In genomic region chr4:167144605-167145004, GRCh38 we compare ENCODE assay signal across 24 cellular contexts.
DNase-seq lines count a peak whose midpoint lies in the region; TF ChIP-seq lines count a peak whose summit lies in the region.
"Had no signal": no experiment of that assay in that cellular context is flagged by ENCODE, and none has a peak within 500 bp of the region (broad histone marks: within the 10 kb centered on the region; RNA-seq: fewer than 3 reads in every experiment).

No MANE protein-coding gene starts in this region.

- CTCF ChIA-PET in MCF 10A (lab: Yijun Ruan, JAX), result interaction anchor here (0.6 kb wide), 1 partner anchor 38 kb away, joined by 3 read pairs; no protein-coding TSS in a partner anchor

- intact Hi-C loops in MCF 10A (cut with micrococcal nuclease), result no loop called here

- H3K27me3 Mint-ChIP-seq in MCF 10A (ENCODE audit: insufficient read depth, unreplicated experiment), result no peaks in the 10 kb centered on the region
- H3K27me3 Mint-ChIP-seq: B cell; CD4-positive, alpha-beta memory T cell; CD4-positive, alpha-beta T cell; CD4-positive, CD25-positive, alpha-beta regulatory T cell; CD8-positive, alpha-beta memory T cell had no signal

- BruUV-seq in MCF 10A (replicated peaks; lab: Mats Ljungman, UMichigan), result no TSS peak

- POLR2A ChIA-PET in MCF 10A (lab: Yijun Ruan, JAX), result interaction anchor here (0.7 kb wide), 1 partner anchor 114 kb away, joined by 3 read pairs; no protein-coding TSS in a partner anchor

- no peaks in the 10 kb centered on the region for H3K36me3 Mint-ChIP-seq in MCF 10A (ENCODE audit: insufficient read depth, unreplicated experiment)
- H3K36me3 Mint-ChIP-seq: CD14-positive monocyte; CD4-positive, alpha-beta memory T cell; CD4-positive, CD25-positive, alpha-beta regulatory T cell; CD8-positive, alpha-beta memory T cell; CD8-positive, alpha-beta T cell had no signal

- DNase-seq in left kidney (ENCODE audit: low read depth, low spot score) (peak; percentile 7), MCF 10A (ENCODE audit: unreplicated experiment) (no peak)
- DNase-seq: 8988T; ACHN; AML-193; BE2C; C1 segment of cervical spinal cord; Caco-2; Calu3; CD4-positive, alpha-beta memory T cell; CD4-positive, alpha-beta T cell; CD4-positive, CD25-positive, alpha-beta regulatory T cell; CD8-positive, alpha-beta memory T cell; CD8-positive, alpha-beta T cell; COR-L47; DMS 273 treated with DMSO at 0.1 percent for 48 hours; DMS153; DMS53; DMS79; DMS79 treated with DMSO at 0.1 percent for 48 hours; DND-41; EL had no signal

- no peak overlapping the region for H3K4me3 Mint-ChIP-seq in MCF 10A (ENCODE audit: unreplicated experiment)
- H3K4me3 Mint-ChIP-seq: B cell; CD14-positive monocyte; CD4-positive, alpha-beta memory T cell; CD4-positive, alpha-beta T cell; CD4-positive, CD25-positive, alpha-beta regulatory T cell; CD8-positive, alpha-beta memory T cell; CD8-positive, alpha-beta T cell had no signal

- no peaks in the 10 kb centered on the region for H3K4me1 Mint-ChIP-seq in MCF 10A (ENCODE audit: insufficient read depth, unreplicated experiment)
- H3K4me1 Mint-ChIP-seq: B cell; CD14-positive monocyte; CD4-positive, alpha-beta memory T cell; CD4-positive, CD25-positive, alpha-beta regulatory T cell; CD8-positive, alpha-beta memory T cell had no signal

- no peak for TF ChIP-seq CTCF in MCF 10A (IDR thresholded peaks at IDR 0.05; ENCODE audit: unreplicated experiment)

- peaks cover 10% of the 10 kb centered on the region for H3K9me3 Mint-ChIP-seq in MCF 10A (ENCODE audit: unreplicated experiment)
- H3K9me3 Mint-ChIP-seq: CD8-positive, alpha-beta T cell had no signal

- H3K27ac Mint-ChIP-seq in MCF 10A (ENCODE audit: low read depth, unreplicated experiment), result no peak overlapping the region
- H3K27ac Mint-ChIP-seq: B cell; CD14-positive monocyte; CD4-positive, alpha-beta memory T cell; CD4-positive, alpha-beta T cell; CD4-positive, CD25-positive, alpha-beta regulatory T cell; CD8-positive, alpha-beta memory T cell; CD8-positive, alpha-beta T cell had no signal
